ENCODE assay signal across 8 cellular contexts in the genomic region with DNA sequence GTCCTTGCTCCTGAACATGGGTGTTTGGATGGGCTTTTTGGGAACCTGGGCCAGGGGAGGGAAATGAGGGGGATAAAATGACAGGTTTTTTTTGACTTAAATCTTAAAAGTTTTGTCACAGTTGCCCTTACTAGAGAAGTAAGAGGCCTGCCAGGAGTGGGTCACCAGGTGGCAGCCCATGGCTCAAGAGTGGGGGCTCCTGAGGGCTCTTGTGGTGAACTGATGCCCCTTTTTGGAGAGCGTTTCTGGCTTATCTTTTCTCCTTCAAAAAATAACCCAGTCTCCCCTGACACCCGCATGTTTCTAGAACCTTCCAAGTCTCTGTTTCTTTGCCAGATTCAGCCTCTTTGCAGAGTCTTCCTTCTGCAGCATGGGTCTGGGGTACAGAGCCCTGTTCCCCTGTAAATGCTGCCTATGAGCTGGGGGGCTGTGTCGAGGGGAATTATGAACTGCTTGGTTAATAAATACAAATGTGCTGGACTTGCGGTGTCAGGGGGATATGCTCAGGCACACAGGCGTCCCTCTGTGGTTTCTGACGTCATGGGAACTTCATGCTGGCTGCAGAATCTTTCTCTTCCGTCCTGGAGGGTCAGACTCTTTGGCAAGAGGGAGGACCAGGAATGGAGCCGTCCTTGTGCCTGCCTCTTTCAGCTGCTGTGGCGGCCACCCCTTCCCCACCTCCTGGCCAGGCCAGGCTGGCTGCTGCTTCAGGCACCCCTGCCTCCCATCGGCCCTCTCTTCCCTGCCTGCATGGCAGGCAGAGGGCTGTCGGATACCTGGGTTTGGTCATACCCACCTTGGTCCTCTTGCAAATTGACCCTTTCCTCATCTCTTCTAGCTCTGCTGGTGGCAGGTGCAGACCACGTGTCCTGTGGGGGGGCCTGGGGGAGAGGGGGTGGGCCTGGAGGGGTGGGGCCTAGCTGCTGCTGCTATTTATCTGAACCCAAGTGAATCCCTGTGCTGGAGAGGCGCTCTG. TPM values are rescaled to one million over a fixed set of nuclear protein-coding genes. Genes with fewer than 3 reads are reported as not detected.
DNase-seq lines count a peak whose midpoint lies in the region; ATAC-seq and TF ChIP-seq lines count a peak whose summit lies in the region.

No MANE protein-coding gene starts in this region.

- peaks cover 58% of the 10 kb centered on the region for H3K79me1 ChIP-seq in trophoblast cell (ENCODE audit: low read length)

- peak overlapping the region; percentile 93 for H4K8ac ChIP-seq in trophoblast cell (ENCODE audit: low read depth, low read length)

- H4K91ac ChIP-seq in trophoblast cell (ENCODE audit: low read depth, low read length): peak overlapping the region; percentile 100

- peak overlapping the region; percentile 99 for H2BK120ac ChIP-seq in trophoblast cell (ENCODE audit: insufficient read depth, low read length, poor library complexity)

- no peaks in the 10 kb centered on the region for H3K9me3 Mint-ChIP-seq in activated CD4-positive, alpha-beta T cell treated with anti-CD3 and anti-CD28 coated beads, Interleukin-2, amount 10 ng/mL, durations not matched to agents 24 days and 14 days
- no peaks in the 10 kb centered on the region for H3K9me3 Mint-ChIP-seq in activated naive CD8-positive, alpha-beta T cell treated with anti-CD3 and anti-CD28 coated beads for 36 hours

- H3K4me3 ChIP-seq in LNCaP clone FGC (ENCODE audit: low read depth, low read length) (peak overlapping the region; percentile 87), trophoblast cell (ENCODE audit: low read depth, low read length) (no peak overlapping the region)

- H2AK5ac ChIP-seq in trophoblast cell (ENCODE audit: low read length): peak overlapping the region; percentile 99

- H3K4ac ChIP-seq in trophoblast cell (ENCODE audit: low read depth, low read length): peak overlapping the region; percentile 97

- H2BK5ac ChIP-seq in trophoblast cell (ENCODE audit: low read depth, low read length, poor library complexity): peak overlapping the region; percentile 99

- H3K9me3 ChIP-seq in trophoblast cell (ENCODE audit: insufficient read depth, low read depth, low read length): no peaks in the 10 kb centered on the region

- H3K9ac ChIP-seq in trophoblast cell (ENCODE audit: low read length): peak overlapping the region; percentile 63

- peaks cover 29% of the 10 kb centered on the region for H3K79me2 ChIP-seq in trophoblast cell (ENCODE audit: control insufficient read depth, insufficient read depth, low read length, poor library complexity)

- peak; percentile 23 for ATAC-seq in Right ventricle myocardium superior (ENCODE audit: poor library complexity)

- H3K27me3 ChIP-seq in trophoblast cell (ENCODE audit: insufficient read depth, low read length): no peaks in the 10 kb centered on the region

- H3K14ac ChIP-seq in trophoblast cell (ENCODE audit: low read length): peak overlapping the region; percentile 98

- no peak overlapping the region for H3K23ac ChIP-seq in trophoblast cell (ENCODE audit: low read length)

- peak overlapping the region; percentile 100 for H3K27ac ChIP-seq in trophoblast cell (ENCODE audit: low read depth, low read length)

- H3K18ac ChIP-seq in trophoblast cell (ENCODE audit: low read length): peak overlapping the region; percentile 97

- no peak for TF ChIP-seq CTCF in LNCaP clone FGC (IDR thresholded peaks at IDR 0.05; ENCODE audit: control insufficient read depth, extremely low read depth, insufficient read depth)

- intact Hi-C loops in activated CD4-positive, alpha-beta T cell treated with anti-CD3 and anti-CD28 coated beads, Interleukin-2, amount 10 ng/mL, durations not matched to agents 24 days and 14 days (cut with micrococcal nuclease): loop anchor here (5.0 kb wide), 2 partner anchors 96 to 346 kb away; no protein-coding TSS in a partner anchor
- intact Hi-C loops in Right ventricle myocardium superior (cut with DNase I): no loop called here

- H2AFZ ChIP-seq in trophoblast cell (ENCODE audit: insufficient read depth, low read length, poor library complexity): peak overlapping the region; percentile 24

- H3K27me3 Mint-ChIP-seq in activated CD4-positive, alpha-beta T cell treated with anti-CD3 and anti-CD28 coated beads, Interleukin-2, amount 10 ng/mL, durations not matched to agents 24 days and 14 days: no peaks in the 10 kb centered on the region
- H3K27me3 Mint-ChIP-seq in activated naive CD8-positive, alpha-beta T cell treated with anti-CD3 and anti-CD28 coated beads for 36 hours: no peaks in the 10 kb centered on the region

- peaks cover 55 to 62% of the 10 kb centered on the region in 2 experiments for H3K4me1 ChIP-seq in trophoblast cell (ENCODE audit: control insufficient read depth in 1 of 2, insufficient read depth in 2 of 2, low read length in 2 of 2)

- H3K4me2 ChIP-seq in trophoblast cell (ENCODE audit: low read length): peak overlapping the region; percentile 42

- peak overlapping the region; percentile 93 for H3K27ac Mint-ChIP-seq in activated CD4-positive, alpha-beta T cell treated with anti-CD3 and anti-CD28 coated beads, Interleukin-2, amount 10 ng/mL, durations not matched to agents 24 days and 14 days
- peak overlapping the region; percentile 99 for H3K27ac Mint-ChIP-seq in activated naive CD8-positive, alpha-beta T cell treated with anti-CD3 and anti-CD28 coated beads for 36 hours

- H3K4me3 Mint-ChIP-seq in activated CD4-positive, alpha-beta T cell treated with anti-CD3 and anti-CD28 coated beads, Interleukin-2, amount 10 ng/mL, durations not matched to agents 24 days and 14 days: peak overlapping the region; percentile 80
- peak overlapping the region; percentile 89 for H3K4me3 Mint-ChIP-seq in activated naive CD8-positive, alpha-beta T cell treated with anti-CD3 and anti-CD28 coated beads for 36 hours

- no CpG with 5 or more reads among the region's 13 CpGs for WGBS in trophoblast cell (ENCODE audit: extremely low coverage, insufficient coverage, insufficient read length)

- H4K12ac ChIP-seq in trophoblast cell (ENCODE audit: low read depth, low read length): peak overlapping the region; percentile 95

- peaks cover 38% of the 10 kb centered on the region for H3K4me1 Mint-ChIP-seq in activated CD4-positive, alpha-beta T cell treated with anti-CD3 and anti-CD28 coated beads, Interleukin-2, amount 10 ng/mL, durations not matched to agents 24 days and 14 days
- peaks cover 38% of the 10 kb centered on the region for H3K4me1 Mint-ChIP-seq in activated naive CD8-positive, alpha-beta T cell treated with anti-CD3 and anti-CD28 coated beads for 36 hours

- H2BK12ac ChIP-seq in trophoblast cell (ENCODE audit: low read length): peak overlapping the region; percentile 96

- peaks cover 31 to 38% of the 10 kb centered on the region in 2 experiments for H3K36me3 ChIP-seq in trophoblast cell (ENCODE audit: control insufficient read depth in 1 of 2, insufficient read depth in 2 of 2, low read length in 2 of 2)

- DNase-seq in activated CD4-positive, alpha-beta T cell treated with anti-CD3 and anti-CD28 coated beads, Interleukin-2, amount 10 ng/mL, durations not matched to agents 24 days and 14 days: peak; percentile 81
- no peak for DNase-seq in activated CD4-positive, alpha-beta T cell treated with anti-CD3 and anti-CD28 coated beads, Interleukin-2, amount 50 U/mL, for 1 hour
- DNase-seq in LNCaP clone FGC (ENCODE audit: low read depth) (no peak), Right ventricle myocardium superior (peak; percentile 73), trophoblast cell (peak; percentile 65 to 69), NCI-H1105 treated with DMSO at 0.1 percent for 48 hours (lab: John Stamatoyannopoulos, UW) (no peak)
- peak; percentile 41 for DNase-seq in activated naive CD8-positive, alpha-beta T cell treated with anti-CD3 and anti-CD28 coated beads for 36 hours
- DNase-seq in stimulated activated CD4-positive, alpha-beta T cell treated with anti-CD3 and anti-CD28 coated beads, Interleukin-2, amount 100 ng/mL, for 24 hours: no peak

- peaks cover 18% of the 10 kb centered on the region for H3K36me3 Mint-ChIP-seq in activated CD4-positive, alpha-beta T cell treated with anti-CD3 and anti-CD28 coated beads, Interleukin-2, amount 10 ng/mL, durations not matched to agents 24 days and 14 days (ENCODE audit: low read depth)
- H3K36me3 Mint-ChIP-seq in activated naive CD8-positive, alpha-beta T cell treated with anti-CD3 and anti-CD28 coated beads for 36 hours: peaks cover 26% of the 10 kb centered on the region

RNA-seq across cellular contexts. Expression of gene PTPA, which starts 30.1 kb away (rescaled TPM):
- total RNA-seq in activated CD4-positive, alpha-beta T cell treated with anti-CD3 and anti-CD28 coated beads, Interleukin-2, amount 10 ng/mL, durations not matched to agents 24 days and 14 days: 104 and 107 TPM in 2 replicates
- total RNA-seq in activated naive CD8-positive, alpha-beta T cell treated with anti-CD3 and anti-CD28 coated beads for 36 hours: 100 to 1,000 TPM; 101 to 104 TPM
- 179 TPM for total RNA-seq in Right ventricle myocardium superior
- polyA plus RNA-seq in trophoblast cell (2013): 62.5 and 63.2 TPM in 2 replicates

RNA-seq across cellular contexts. Expression of gene CRAT, which starts 30.8 kb away (rescaled TPM):
- 8.6 and 11.4 TPM in 2 replicates for total RNA-seq in activated CD4-positive, alpha-beta T cell treated with anti-CD3 and anti-CD28 coated beads, Interleukin-2, amount 10 ng/mL, durations not matched to agents 24 days and 14 days
- total RNA-seq in activated naive CD8-positive, alpha-beta T cell treated with anti-CD3 and anti-CD28 coated beads for 36 hours: 1 to 10 TPM; 7.3 to 7.9 TPM
- 85.4 TPM for total RNA-seq in Right ventricle myocardium superior
- 13.3 and 13.9 TPM in 2 replicates for polyA plus RNA-seq in trophoblast cell (2013)

RNA-seq across cellular contexts. Expression of gene IER5L, which starts 36.7 kb away (rescaled TPM):
- 11.7 and 12.2 TPM in 2 replicates for total RNA-seq in activated CD4-positive, alpha-beta T cell treated with anti-CD3 and anti-CD28 coated beads, Interleukin-2, amount 10 ng/mL, durations not matched to agents 24 days and 14 days
- total RNA-seq in activated naive CD8-positive, alpha-beta T cell treated with anti-CD3 and anti-CD28 coated beads for 36 hours: 1 to 10 TPM; 1.1 to 1.2 TPM
- total RNA-seq in Right ventricle myocardium superior: 3.5 TPM
- polyA plus RNA-seq in trophoblast cell (2013): 63.3 and 64.2 TPM in 2 replicates

Comparison
In these comparisons a context has a peak if more than half of its experiments do, and no peak if none do; other contexts are left out.
1. DNase-seq: peak in activated CD4-positive, alpha-beta T cell treated with anti-CD3 and anti-CD28 coated beads, Interleukin-2, amount 10 ng/mL, durations not matched to agents 24 days and 14 days (single experiment), activated naive CD8-positive, alpha-beta T cell treated with anti-CD3 and anti-CD28 coated beads for 36 hours (single experiment), Right ventricle myocardium superior (single experiment) and trophoblast cell (2 of 2); none in activated CD4-positive, alpha-beta T cell treated with anti-CD3 and anti-CD28 coated beads, Interleukin-2, amount 50 U/mL, for 1 hour (single experiment), LNCaP clone FGC (single experiment), stimulated activated CD4-positive, alpha-beta T cell treated with anti-CD3 and anti-CD28 coated beads, Interleukin-2, amount 100 ng/mL, for 24 hours (0 of 2) and NCI-H1105 treated with DMSO at 0.1 percent for 48 hours (single experiment).